Comparison of ENCODE assay signal across 11 cellular contexts in the genomic region with DNA sequence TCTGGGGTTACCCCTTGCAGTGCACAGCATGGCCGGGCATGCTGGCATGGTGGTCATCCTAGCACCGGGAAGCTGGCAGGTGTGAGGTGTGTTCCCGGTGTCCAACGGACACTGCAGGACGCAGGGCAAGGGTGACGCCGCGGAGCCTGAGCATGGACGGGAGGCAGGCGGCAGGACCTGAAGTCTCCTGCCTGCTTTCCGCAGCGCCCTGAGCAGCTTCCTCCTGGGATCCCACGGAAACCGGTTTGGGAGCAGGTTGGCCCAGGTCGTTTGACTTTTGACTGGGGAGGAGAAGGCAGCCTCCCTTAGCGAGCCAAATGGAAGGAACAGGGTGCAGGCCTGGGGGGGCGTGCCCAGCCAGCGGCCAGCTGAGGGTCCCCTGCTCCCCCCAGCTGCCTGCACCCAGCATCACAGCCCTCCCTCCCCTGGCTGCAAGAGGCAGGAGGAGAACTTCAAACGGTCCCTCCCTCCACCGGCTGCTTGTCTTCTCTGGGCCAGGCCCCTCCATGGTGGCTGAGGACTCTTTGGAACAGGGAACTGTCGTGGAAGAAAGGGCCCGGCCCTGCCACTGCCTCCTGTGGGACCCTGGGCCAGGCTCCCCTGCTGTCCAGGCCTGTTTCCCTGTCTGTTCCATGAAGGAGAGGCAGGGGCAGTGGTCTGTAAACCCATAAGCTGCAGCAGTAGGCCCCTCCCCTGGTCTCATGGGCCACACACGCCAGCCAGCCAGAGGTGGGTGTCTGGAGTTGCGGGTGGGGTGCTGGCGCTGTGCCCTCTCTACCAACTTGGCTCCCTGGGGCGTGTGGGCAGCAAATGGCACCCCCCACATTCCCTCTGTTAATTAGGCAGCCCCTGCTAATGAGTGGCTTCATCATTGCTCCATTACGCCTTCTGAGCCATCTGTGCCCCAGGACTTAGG. TPM values are rescaled to one million over a fixed set of nuclear protein-coding genes. Genes with fewer than 3 reads are reported as not detected.
DNase-seq lines count a peak whose midpoint lies in the region; ATAC-seq, FAIRE-seq and TF ChIP-seq lines count a peak whose summit lies in the region.
"Had no signal": no experiment of that assay in that cellular context is flagged by ENCODE, and none has a peak within 500 bp of the region (broad histone marks: within the 10 kb centered on the region; RNA-seq: fewer than 3 reads in every experiment).

No MANE protein-coding gene starts in this region.

- H3K27ac ChIP-seq in left ventricle myocardium inferior (replicated peaks) (no peak overlapping the region), vagina (peak overlapping the region; percentile 70)
- H3K27ac ChIP-seq: neural progenitor cell had no signal

- H3K4me1 ChIP-seq in left ventricle myocardium inferior (peaks cover 23% of the 10 kb centered on the region), mucosa of descending colon (ENCODE audit: low read depth) (peaks cover 27% of the 10 kb centered on the region), vagina (peaks cover 48% of the 10 kb centered on the region)

- no peaks in the 10 kb centered on the region for H3K9me3 ChIP-seq in left ventricle myocardium inferior (replicated peaks)
- H3K9me3 ChIP-seq in mucosa of descending colon: no peaks in the 10 kb centered on the region
- no peaks in the 10 kb centered on the region for H3K9me3 ChIP-seq in vagina

- TF ChIP-seq CTCF in left ventricle myocardium inferior (IDR thresholded peaks at IDR 0.05; ENCODE audit: borderline replicate concordance) (no peak), bronchial epithelial cell (IDR thresholded peaks at IDR 0.05; ENCODE audit: insufficient read depth, low read length, severe bottlenecking) (no peak), mucosa of descending colon (IDR thresholded peaks at IDR 0.05) (no peak), vagina (IDR thresholded peaks at IDR 0.05) (no peak)

- H3K36me3 ChIP-seq in left ventricle myocardium inferior (no peaks in the 10 kb centered on the region), bronchial epithelial cell (ENCODE audit: control insufficient read depth, insufficient read depth, low read length) (peaks cover 10% of the 10 kb centered on the region), mucosa of descending colon (ENCODE audit: low read depth) (no peaks in the 10 kb centered on the region), vagina (no peaks in the 10 kb centered on the region)
- H3K36me3 ChIP-seq: neural progenitor cell had no signal

- TF ChIP-seq POLR2A in vagina (IDR thresholded peaks at IDR 0.05): no peak

- no peaks in the 10 kb centered on the region for H3K27me3 ChIP-seq in left ventricle myocardium inferior (ENCODE audit: low read depth)
- H3K27me3 ChIP-seq in bronchial epithelial cell (ENCODE audit: control insufficient read depth, insufficient read depth, low read length): no peaks in the 10 kb centered on the region
- H3K27me3 ChIP-seq in vagina: no peaks in the 10 kb centered on the region
- H3K27me3 ChIP-seq: neural progenitor cell had no signal

- intact Hi-C loops in left cardiac atrium (cut with DNase I) (no loop called here), left ventricle myocardium inferior (cut with micrococcal nuclease) (no loop called here), mucosa of descending colon (cut with DNase I, micrococcal nuclease) (no loop called here), vagina (cut with DNase I) (no loop called here)

- ATAC-seq in left cardiac atrium (no peak), mucosa of descending colon (peak; percentile 54)
- ATAC-seq: activated T-cell treated with anti-CD3 and anti-CD28 coated beads, Interleukin-2, amount 50 U/mL, for 72 hours had no signal

- H3K4me3 ChIP-seq in left ventricle myocardium inferior (no peak overlapping the region), bronchial epithelial cell (ENCODE audit: low read depth, low read length) (peak overlapping the region; percentile 56), mucosa of descending colon (peak overlapping the region; percentile 9), vagina (peak overlapping the region in 1 of 2 donors; percentile 18)
- H3K4me3 ChIP-seq: neural progenitor cell had no signal

- DNase-seq in left cardiac atrium (peak; percentile 18), left ventricle myocardium inferior (no peak), bronchial epithelial cell (ENCODE audit: low read depth) (peak; percentile 75), mucosa of descending colon (peak; percentile 62 to 80 (median 79)), vagina (ENCODE audit: extremely low spot score in 2 of 2) (no peak), medulla oblongata (ENCODE audit: extremely low spot score) (no peak), RCC 7860 (ENCODE audit: low spot score) (no peak), SHP77 treated with DMSO at 0.1 percent for 48 hours (lab: John Stamatoyannopoulos, UW) (no peak)
- DNase-seq: activated T-cell treated with anti-CD3 and anti-CD28 coated beads, Interleukin-2, amount 50 U/mL, for 72 hours had no signal

- FAIRE-seq in bronchial epithelial cell (lab: Jason Lieb, UNC) (no peak), RCC 7860 (lab: Jason Lieb, UNC) (no peak)
- FAIRE-seq: GM12892 had no signal

RNA-seq across cellular contexts. Expression of a gene that starts 7.9 kb away (rescaled TPM):
- total RNA-seq in left cardiac atrium: 10 to 100 TPM; 22.9 to 41.9 TPM
- total RNA-seq in left ventricle myocardium inferior: 21.3 TPM
- 21.1 and 45.3 TPM in 2 replicates for total RNA-seq in bronchial epithelial cell
- total RNA-seq in mucosa of descending colon: 100 to 1,000 TPM in 1 of 3 donors, 10 to 100 TPM in 2; 37.0 to 104 (median 98.4) TPM
- 97.7 TPM for total RNA-seq in vagina

RNA-seq across cellular contexts. Expression of a gene that starts 47.5 kb away (rescaled TPM):
- total RNA-seq in left cardiac atrium (1 to 10 TPM in 1 of 2 donors, under 1 TPM in 1; 0.97 to 1.1 TPM), left ventricle myocardium inferior (0.36 TPM), bronchial epithelial cell (0.13 TPM in 1 of 2 replicates, not detected in the other), mucosa of descending colon (1 to 10 TPM in 2 of 3 donors, under 1 TPM in 1; 0.84 to 3.4 (median 1.8) TPM), vagina (10.3 TPM)

Comparison
In these comparisons a context has a peak if more than half of its experiments do, and no peak if none do; other contexts are left out.
1. DNase-seq: peak in left cardiac atrium (single experiment), bronchial epithelial cell (single experiment) and mucosa of descending colon (3 of 3); none in left ventricle myocardium inferior (single experiment), vagina (0 of 2), medulla oblongata (single experiment), RCC 7860 (single experiment) and SHP77 treated with DMSO at 0.1 percent for 48 hours (single experiment).